ENCODE assay signal across 1 cellular context in genomic region chr10:132059760-132060508, GRCh38.
TF ChIP-seq lines count a peak whose summit lies in the region.

No MANE protein-coding gene starts in this region.

TF ChIP-seq in WTC11, 78 proteins besides CTCF, POLR2A, EP300 and RAD21 (continued from another document):
- TF ChIP-seq, protein P1, sequence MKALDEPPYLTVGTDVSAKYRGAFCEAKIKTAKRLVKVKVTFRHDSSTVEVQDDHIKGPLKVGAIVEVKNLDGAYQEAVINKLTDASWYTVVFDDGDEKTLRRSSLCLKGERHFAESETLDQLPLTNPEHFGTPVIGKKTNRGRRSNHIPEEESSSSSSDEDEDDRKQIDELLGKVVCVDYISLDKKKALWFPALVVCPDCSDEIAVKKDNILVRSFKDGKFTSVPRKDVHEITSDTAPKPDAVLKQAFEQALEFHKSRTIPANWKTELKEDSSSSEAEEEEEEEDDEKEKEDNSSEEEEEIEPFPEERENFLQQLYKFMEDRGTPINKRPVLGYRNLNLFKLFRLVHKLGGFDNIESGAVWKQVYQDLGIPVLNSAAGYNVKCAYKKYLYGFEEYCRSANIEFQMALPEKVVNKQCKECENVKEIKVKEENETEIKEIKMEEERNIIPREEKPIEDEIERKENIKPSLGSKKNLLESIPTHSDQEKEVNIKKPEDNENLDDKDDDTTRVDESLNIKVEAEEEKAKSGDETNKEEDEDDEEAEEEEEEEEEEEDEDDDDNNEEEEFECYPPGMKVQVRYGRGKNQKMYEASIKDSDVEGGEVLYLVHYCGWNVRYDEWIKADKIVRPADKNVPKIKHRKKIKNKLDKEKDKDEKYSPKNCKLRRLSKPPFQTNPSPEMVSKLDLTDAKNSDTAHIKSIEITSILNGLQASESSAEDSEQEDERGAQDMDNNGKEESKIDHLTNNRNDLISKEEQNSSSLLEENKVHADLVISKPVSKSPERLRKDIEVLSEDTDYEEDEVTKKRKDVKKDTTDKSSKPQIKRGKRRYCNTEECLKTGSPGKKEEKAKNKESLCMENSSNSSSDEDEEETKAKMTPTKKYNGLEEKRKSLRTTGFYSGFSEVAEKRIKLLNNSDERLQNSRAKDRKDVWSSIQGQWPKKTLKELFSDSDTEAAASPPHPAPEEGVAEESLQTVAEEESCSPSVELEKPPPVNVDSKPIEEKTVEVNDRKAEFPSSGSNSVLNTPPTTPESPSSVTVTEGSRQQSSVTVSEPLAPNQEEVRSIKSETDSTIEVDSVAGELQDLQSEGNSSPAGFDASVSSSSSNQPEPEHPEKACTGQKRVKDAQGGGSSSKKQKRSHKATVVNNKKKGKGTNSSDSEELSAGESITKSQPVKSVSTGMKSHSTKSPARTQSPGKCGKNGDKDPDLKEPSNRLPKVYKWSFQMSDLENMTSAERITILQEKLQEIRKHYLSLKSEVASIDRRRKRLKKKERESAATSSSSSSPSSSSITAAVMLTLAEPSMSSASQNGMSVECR (CRISPR knock-in tag; IDR thresholded peaks at IDR 0.05; ENCODE audit: borderline replicate concordance) = no peak
- TF ChIP-seq CBFB (CRISPR knock-in tag; IDR thresholded peaks at IDR 0.05; ENCODE audit: low read depth) (no peak), ZMAT4 (CRISPR knock-in tag; IDR thresholded peaks at IDR 0.05) (no peak), FOXP1 (CRISPR knock-in tag; IDR thresholded peaks at IDR 0.05; ENCODE audit: borderline replicate concordance) (no peak), TEAD1 (CRISPR knock-in tag; IDR thresholded peaks at IDR 0.05) (no peak), PRRX2 (CRISPR knock-in tag; IDR thresholded peaks at IDR 0.05) (no peak), E2F5 (CRISPR knock-in tag; IDR thresholded peaks at IDR 0.05) (no peak), ATF6 (CRISPR knock-in tag; IDR thresholded peaks at IDR 0.05) (no peak), RELA (CRISPR knock-in tag; IDR thresholded peaks at IDR 0.05; ENCODE audit: borderline replicate concordance) (no peak)
- TF ChIP-seq, protein P2, sequence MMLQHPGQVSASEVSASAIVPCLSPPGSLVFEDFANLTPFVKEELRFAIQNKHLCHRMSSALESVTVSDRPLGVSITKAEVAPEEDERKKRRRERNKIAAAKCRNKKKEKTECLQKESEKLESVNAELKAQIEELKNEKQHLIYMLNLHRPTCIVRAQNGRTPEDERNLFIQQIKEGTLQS (CRISPR knock-in tag; conservative IDR thresholded peaks at IDR 0.05) = no peak
